4 cellular contexts compared by ENCODE assay signal in genomic region chr18:77853859-77854258, GRCh38.
"Had no signal": no experiment of that assay in that cellular context is flagged by ENCODE, and none has a peak within 500 bp of the region (broad histone marks: within the 10 kb centered on the region; RNA-seq: fewer than 3 reads in every experiment).

No MANE protein-coding gene starts in this region.

- H3K4me3 Mint-ChIP-seq: GM23338, H9 had no signal

- H3K27ac Mint-ChIP-seq: GM23338 had no signal

- H3K4me1 Mint-ChIP-seq: GM23338 had no signal

- DNase-seq: H9, HCEC 1CT, IMR-90 had no signal

- ATAC-seq: GM23338 had no signal

- H3K9me3 Mint-ChIP-seq: H9 had no signal

- H3K4me3 ChIP-seq: GM23338 had no signal
